ENCODE assay signal across 9 cellular contexts in genomic region chr10:115001506-115002381, GRCh38.
DNase-seq lines count a peak whose midpoint lies in the region; ATAC-seq, FAIRE-seq and TF ChIP-seq lines count a peak whose summit lies in the region.
"Had no signal": no experiment of that assay in that cellular context is flagged by ENCODE, and none has a peak within 500 bp of the region (broad histone marks: within the 10 kb centered on the region; RNA-seq: fewer than 3 reads in every experiment).

No MANE protein-coding gene starts in this region.

- no TSS peak for BruUV-seq in HepG2 (replicated peaks; lab: Mats Ljungman, UMichigan)

- H2AFZ ChIP-seq in HepG2 (ENCODE audit: low read length) = peak overlapping the region; percentile 59

- no peaks in the 10 kb centered on the region for H3K9me3 ChIP-seq in HepG2 (ENCODE audit: low read length)

- no peaks in the 10 kb centered on the region for H3K79me2 ChIP-seq in HepG2 (ENCODE audit: insufficient read depth, low read length)

- TF ChIP-seq CTCF in HepG2 (CRISPR knock-in tag; IDR thresholded peaks at IDR 0.05) (no peak), D721Med (IDR thresholded peaks at IDR 0.05; ENCODE audit: insufficient read depth, missing control alignments) (no peak)

- CTCF ChIA-PET in HepG2 (lab: Yijun Ruan, JAX; ENCODE audit: low intra/inter-chr PET ratio, low total read pairs) = no interaction called here
- CTCF ChIA-PET in activated naive CD4-positive, alpha-beta T cell treated with anti-CD3 and anti-CD28 coated beads, Interleukin-2, amount 10 ng/mL, durations not matched to agents 7 days and 5 days (lab: Charles Lee) = interaction anchor here (0.7 to 0.9 kb wide), 2 partner anchors 26 to 125 kb away, joined by 3 read pairs; no protein-coding TSS in a partner anchor

- peaks cover 23% of the 10 kb centered on the region for H3K4me1 ChIP-seq in HepG2 (ENCODE audit: insufficient read depth, low read length)

- H3K36me3 Mint-ChIP-seq in activated naive CD4-positive, alpha-beta T cell treated with anti-CD3 and anti-CD28 coated beads, Interleukin-2, amount 10 ng/mL, durations not matched to agents 7 days and 5 days = no peaks in the 10 kb centered on the region

- H3K9ac ChIP-seq in HepG2 (ENCODE audit: insufficient read depth, low read depth, low read length) = 0 out of 2 replicates have a peak overlapping the region, but pooled peaks have one; percentile 11

- FAIRE-seq in RCC 7860 (lab: Jason Lieb, UNC) (no peak), HepG2 (lab: Jason Lieb, UNC) (no peak), D721Med (lab: Jason Lieb, UNC) (no peak)
- FAIRE-seq: endometrium had no signal

- ATAC-seq in GM18498 (IDR thresholded peaks at IDR 0.05; ENCODE audit: unreplicated experiment) (peak; percentile 76), HG02763 (IDR thresholded peaks at IDR 0.05; ENCODE audit: unreplicated experiment) (peak; percentile 64), HepG2 (peak; percentile 96)

- TF ChIP-seq RAD21 in HepG2 (CRISPR knock-in tag; IDR thresholded peaks at IDR 0.05) = no peak

- H3K27ac Mint-ChIP-seq in activated naive CD4-positive, alpha-beta T cell treated with anti-CD3 and anti-CD28 coated beads, Interleukin-2, amount 10 ng/mL, durations not matched to agents 7 days and 5 days = no peak overlapping the region

- no peak overlapping the region for H3K27ac ChIP-seq in HepG2 (ENCODE audit: extremely low read length, insufficient read depth, low read length)

- peaks cover 11% of the 10 kb centered on the region for H3K27me3 Mint-ChIP-seq in activated naive CD4-positive, alpha-beta T cell treated with anti-CD3 and anti-CD28 coated beads, Interleukin-2, amount 10 ng/mL, durations not matched to agents 7 days and 5 days

- peak; percentile 41 for DNase-seq in RCC 7860 (ENCODE audit: low spot score)
- no peak for DNase-seq in HepG2 (ENCODE audit: low spot score)
- no peak for DNase-seq in G401 (ENCODE audit: low spot score)
- DNase-seq in stimulated activated CD8-positive, alpha-beta memory T cell treated with anti-CD3 and anti-CD28 coated beads, Interleukin-4, amount 100 ng/mL, for 48 hours = no peak
- DNase-seq in D721Med (ENCODE audit: insufficient read length, low spot score) = no peak
- DNase-seq in activated naive CD4-positive, alpha-beta T cell treated with anti-CD3 and anti-CD28 coated beads, Interleukin-2, amount 10 ng/mL, durations not matched to agents 7 days and 5 days = no peak

- no peaks in the 10 kb centered on the region for H3K36me3 ChIP-seq in HepG2 (replicated peaks in 1 of 2; ENCODE audit: control insufficient read depth in 1 of 2, insufficient read depth in 2 of 2, low read length in 2 of 2)

- H4K20me1 ChIP-seq in HepG2 (ENCODE audit: insufficient read depth, low read length) = no peaks in the 10 kb centered on the region

- no peaks in the 10 kb centered on the region for H3K4me1 Mint-ChIP-seq in activated naive CD4-positive, alpha-beta T cell treated with anti-CD3 and anti-CD28 coated beads, Interleukin-2, amount 10 ng/mL, durations not matched to agents 7 days and 5 days

- TF ChIP-seq POLR2A in HepG2 (IDR thresholded peaks at IDR 0.05; ENCODE audit: insufficient read depth in 1 of 2, low read depth in 2 of 2, low read length in 2 of 2) = no peak

- H3K4me3 ChIP-seq in HepG2 (replicated peaks in 1 of 3; ENCODE audit: insufficient read depth in 1 of 3, low read depth in 2 of 3, low read length in 3 of 3) = peak overlapping the region; percentile 43 to 54 (median 45)

- peaks cover 0 to 4% of the 10 kb centered on the region in 2 experiments; a peak in 1 of 5 replicates for H3K27me3 ChIP-seq in HepG2 (ENCODE audit: control insufficient read depth in 1 of 2, insufficient read depth in 2 of 2, low read length in 2 of 2)

- in situ Hi-C loops in HepG2 (cut with HindIII; ENCODE audit: extremely low pct_ligation_motif_present, low pct_unique_long_range_greater_than_20kb) = no loop called here
- in situ Hi-C loops in G401 (cut with HindIII; ENCODE audit: low sequenced_read_pairs) = no loop called here

- H3K4me3 Mint-ChIP-seq in activated naive CD4-positive, alpha-beta T cell treated with anti-CD3 and anti-CD28 coated beads, Interleukin-2, amount 10 ng/mL, durations not matched to agents 7 days and 5 days = no peak overlapping the region

- intact Hi-C loops in HepG2 (cut with micrococcal nuclease; ENCODE audit: unreplicated experiment) = no loop called here

- POLR2A ChIA-PET in HepG2 (lab: Yijun Ruan, JAX) = interaction anchor here (1.4 kb wide), 1 partner anchor 64 kb away, joined by 4 read pairs; the partner anchor contains the start of gene TRUB1

- H3K9me3 Mint-ChIP-seq in activated naive CD4-positive, alpha-beta T cell treated with anti-CD3 and anti-CD28 coated beads, Interleukin-2, amount 10 ng/mL, durations not matched to agents 7 days and 5 days = no peaks in the 10 kb centered on the region

- WGBS in HepG2 (ENCODE audit: low lambda C conversion rate) = 15% methylated on average over 13 of the region's 13 CpGs

- H3K4me2 ChIP-seq in HepG2 (ENCODE audit: low read depth, low read length) = peak overlapping the region; percentile 70

- no peak for TF ChIP-seq EP300 in HepG2 (IDR thresholded peaks at IDR 0.05; ENCODE audit: low read depth in 2 of 2, low read length in 2 of 2)
- no peak for TF ChIP-seq EP300 in HepG2 (CRISPR knock-in tag; IDR thresholded peaks at IDR 0.05; ENCODE audit: borderline replicate concordance)

TF ChIP-seq in HepG2, 621 proteins besides CTCF, POLR2A, EP300 and RAD21 (continues in another document):
- TF ChIP-seq ZNF687 (CRISPR knock-in tag; IDR thresholded peaks at IDR 0.05) (peak; percentile 66), ARID5B (CRISPR knock-in tag; IDR thresholded peaks at IDR 0.05) (0 out of 2 replicates have a peak, but pooled peaks have one; percentile 22), SOX6 (IDR thresholded peaks at IDR 0.05) (no peak), SOX6 (CRISPR knock-in tag; IDR thresholded peaks at IDR 0.05) (0 out of 2 replicates have a peak, but pooled peaks have one; percentile 17), TFDP1 (CRISPR knock-in tag; IDR thresholded peaks at IDR 0.05; ENCODE audit: borderline replicate concordance) (peak; percentile 47; the same call in 1 of the 2 replicates)
